ENCODE assay signal across 8 cellular contexts in genomic region chr1:146376708-146377496, GRCh38.
DNase-seq lines count a peak whose midpoint lies in the region; ATAC-seq lines count a peak whose summit lies in the region.
"Not testable (repeated sequence)": the region's sequence is repeated elsewhere in the genome, so short reads cannot be mapped to it uniquely, and the experiment has no call there.

No MANE protein-coding gene starts in this region.

- ATAC-seq in GM19455 (IDR thresholded peaks at IDR 0.05; ENCODE audit: unreplicated experiment), result peak; percentile 96

- H3K27ac Mint-ChIP-seq in CD4-positive, alpha-beta memory T cell, result peak overlapping the region; percentile 95 to 99 (median 99)
- H3K27ac Mint-ChIP-seq in activated CD4-positive, alpha-beta memory T cell treated with anti-CD3 and anti-CD28 coated beads, Interleukin-2, amount 10 ng/mL, durations not matched to agents 7 days and 5 days, result peak overlapping the region; percentile 96

- not testable (repeated sequence) for H3K9me3 Mint-ChIP-seq in CD4-positive, alpha-beta memory T cell; activated CD4-positive, alpha-beta memory T cell treated with anti-CD3 and anti-CD28 coated beads, Interleukin-2, amount 10 ng/mL, durations not matched to agents 7 days and 5 days

- H3K27ac ChIP-seq in CD4-positive, alpha-beta memory T cell (ENCODE audit: low read depth, low read length), result peak overlapping the region; percentile 80
- peak overlapping the region; percentile 81 for H3K27ac ChIP-seq in ectodermal cell (ENCODE audit: insufficient read depth, low read depth, low read length, poor library complexity, severe bottlenecking)

- H3K9me3 ChIP-seq in CD4-positive, alpha-beta memory T cell (ENCODE audit: control insufficient read depth in 1 of 2, low read length in 2 of 2); ectodermal cell (ENCODE audit: control insufficient read depth, low read length): not testable (repeated sequence)

- CTCF ChIA-PET in CD4-positive, alpha-beta memory T cell (lab: Charles Lee; ENCODE audit: partially characterized antibody); activated CD4-positive, alpha-beta memory T cell treated with anti-CD3 and anti-CD28 coated beads, Interleukin-2, amount 10 ng/mL, durations not matched to agents 7 days and 5 days (lab: Charles Lee): not testable (repeated sequence)

- POLR2A ChIA-PET in CD4-positive, alpha-beta memory T cell (lab: Charles Lee; ENCODE audit: partially characterized antibody), result interaction anchor here (1.0 to 2.2 kb wide), 4 partner anchors 9 to 24 kb away, joined by 3 to 19 read pairs (median 7); no protein-coding TSS in a partner anchor
- POLR2A ChIA-PET in activated CD4-positive, alpha-beta memory T cell treated with anti-CD3 and anti-CD28 coated beads, Interleukin-2, amount 10 ng/mL, durations not matched to agents 7 days and 5 days (lab: Charles Lee), result interaction anchor here (0.9 to 1.8 kb wide), 5 partner anchors 10 to 1831 kb away, joined by 3 to 69 read pairs (median 4); no protein-coding TSS in a partner anchor

- peak; percentile 78 to 92 (median 83) for DNase-seq in CD4-positive, alpha-beta memory T cell
- peak; percentile 89 for DNase-seq in HK-2 (ENCODE audit: unreplicated experiment)
- DNase-seq in NCI-H82 (lab: John Stamatoyannopoulos, UW), result peak; percentile 99
- peak; percentile 79 for DNase-seq in activated CD4-positive, alpha-beta memory T cell treated with anti-CD3 and anti-CD28 coated beads, Interleukin-2, amount 10 ng/mL, durations not matched to agents 7 days and 5 days
- peak; percentile 93 to 96 for DNase-seq in lung microvascular endothelial cell (ENCODE audit: low read depth in 2 of 2)
- peak; percentile 64 to 80 (median 66) for DNase-seq in stimulated activated CD4-positive, alpha-beta T cell treated with anti-CD3 and anti-CD28 coated beads, TNF-alpha, amount 100 ng/mL, for 24 hours (ENCODE audit: low read depth in 3 of 3)

- 1% methylated on average over 28 to 29 of the region's 42 CpGs for WGBS in ectodermal cell, 2 experiments

- H3K36me3 ChIP-seq in CD4-positive, alpha-beta memory T cell (ENCODE audit: insufficient read depth, low read length); ectodermal cell (ENCODE audit: control insufficient read depth, insufficient read depth, low read length): not testable (repeated sequence)

- peak overlapping the region; percentile 80 to 98 (median 90) for H3K4me3 Mint-ChIP-seq in CD4-positive, alpha-beta memory T cell
- peak overlapping the region; percentile 87 for H3K4me3 Mint-ChIP-seq in activated CD4-positive, alpha-beta memory T cell treated with anti-CD3 and anti-CD28 coated beads, Interleukin-2, amount 10 ng/mL, durations not matched to agents 7 days and 5 days

- H3K4me1 Mint-ChIP-seq in CD4-positive, alpha-beta memory T cell, result peaks cover 5 to 17% (median 9%) of the 10 kb centered on the region in 4 donors
- H3K4me1 Mint-ChIP-seq in activated CD4-positive, alpha-beta memory T cell treated with anti-CD3 and anti-CD28 coated beads, Interleukin-2, amount 10 ng/mL, durations not matched to agents 7 days and 5 days, result peaks cover 23% of the 10 kb centered on the region

- intact Hi-C loops in CD4-positive, alpha-beta memory T cell (cut with micrococcal nuclease), result not testable (repeated sequence)

- not testable (repeated sequence) for H3K4me1 ChIP-seq in CD4-positive, alpha-beta memory T cell (ENCODE audit: insufficient read depth, low read length); ectodermal cell (ENCODE audit: control insufficient read depth, insufficient read depth, low read length)

- not testable (repeated sequence) for H3K36me3 Mint-ChIP-seq in CD4-positive, alpha-beta memory T cell; activated CD4-positive, alpha-beta memory T cell treated with anti-CD3 and anti-CD28 coated beads, Interleukin-2, amount 10 ng/mL, durations not matched to agents 7 days and 5 days (ENCODE audit: low read depth)

- H3K4me3 ChIP-seq in CD4-positive, alpha-beta memory T cell (ENCODE audit: low read length in 2 of 2), result peak overlapping the region; percentile 57 to 64
- H3K4me3 ChIP-seq in ectodermal cell (ENCODE audit: insufficient read depth, low read depth, low read length), result peak overlapping the region; percentile 25

- not testable (repeated sequence) for H3K27me3 Mint-ChIP-seq in CD4-positive, alpha-beta memory T cell; activated CD4-positive, alpha-beta memory T cell treated with anti-CD3 and anti-CD28 coated beads, Interleukin-2, amount 10 ng/mL, durations not matched to agents 7 days and 5 days

- H3K27me3 ChIP-seq in CD4-positive, alpha-beta memory T cell (ENCODE audit: insufficient read depth, low read length); ectodermal cell (ENCODE audit: control insufficient read depth, insufficient read depth, low read length, poor library complexity, severe bottlenecking): not testable (repeated sequence)

Comparison
In these comparisons a context has a peak if more than half of its experiments do, and no peak if none do; other contexts are left out.
1. Peak in every context shown above with its lines: DNase-seq, ATAC-seq, H3K4me3 ChIP-seq and H3K27ac ChIP-seq.